In genomic region chr11:95076416-95076815, GRCh38 we compare ENCODE assay signal across 1 cellular context.
TF ChIP-seq lines count a peak whose summit lies in the region.

No MANE protein-coding gene starts in this region.

TF ChIP-seq in endothelial cell of umbilical vein, 7 proteins besides CTCF, POLR2A, EP300 and RAD21:
- TF ChIP-seq POLR2AphosphoS5 (IDR thresholded peaks at IDR 0.05; ENCODE audit: insufficient read depth, low read depth, low read length) (no peak), JUN (IDR thresholded peaks at IDR 0.05; ENCODE audit: borderline replicate concordance, insufficient read depth, insufficient read length, low read depth) (no peak), MAX (IDR thresholded peaks at IDR 0.05; ENCODE audit: insufficient read depth, insufficient read length) (no peak), MYC (IDR thresholded peaks at IDR 0.05; ENCODE audit: low read depth, low read length) (no peak), GATA2 (IDR thresholded peaks at IDR 0.05; ENCODE audit: insufficient read depth, insufficient read length, low read depth, low read length) (no peak), FOS (IDR thresholded peaks at IDR 0.05; ENCODE audit: borderline replicate concordance, insufficient read depth, low read length) (no peak), EZH2 (IDR thresholded peaks at IDR 0.05; ENCODE audit: borderline replicate concordance, low read depth, low read length, severe bottlenecking) (no peak)
TF ChIP-seq in endothelial cell of umbilical vein: peak in this region for 0.
